Comparison of ENCODE assay signal across 18 cellular contexts in genomic region chr7:36620166-36620708, GRCh38.
"Had no signal": no experiment of that assay in that cellular context is flagged by ENCODE, and none has a peak within 500 bp of the region (broad histone marks: within the 10 kb centered on the region; RNA-seq: fewer than 3 reads in every experiment).

No MANE protein-coding gene starts in this region.

- H3K36me3 Mint-ChIP-seq: mesothelial cell of epicardium, naive B cell, WTC11 had no signal

- H3K27ac ChIP-seq: testis had no signal

- H3K9me3 Mint-ChIP-seq: activated naive CD4-positive, alpha-beta T cell treated with anti-CD3 and anti-CD28 coated beads, Interleukin-2, amount 50 U/mL, for 24 hours; mesothelial cell of epicardium; naive B cell; T-helper 1 cell treated with Interleukin-12 subunit alpha and Interleukin-12 subunit beta and Interleukin-4 antibody, amounts not matched to agents 30 μg/mL and 1 μg/mL, for 36 hours; WTC11 had no signal

- H3K9me3 ChIP-seq: body of pancreas, spleen, testis had no signal

- DNase-seq: activated CD4-positive, alpha-beta T cell treated with anti-CD3 and anti-CD28 coated beads for 48 hours; amniotic stem cell; body of pancreas; cerebellar nuclear complex; dermis blood vessel endothelial cell; hippocampal formation; kidney glomerular epithelial cell; naive B cell; right cardiac atrium; spleen; stimulated activated CD4-positive, alpha-beta T cell treated with anti-CD3 and anti-CD28 coated beads, Interleukin-1b, Interleukin-23, amount 100 ng/mL, for 48 hours; stimulated activated naive CD4-positive, alpha-beta T cell treated with Interleukin-2 at 50 U/mL for 16 hours; testis had no signal

- ATAC-seq: body of pancreas, esophagus mucosa, right cardiac atrium, WTC11 had no signal

- H3K27ac Mint-ChIP-seq: activated naive CD4-positive, alpha-beta T cell treated with anti-CD3 and anti-CD28 coated beads, Interleukin-2, amount 50 U/mL, for 24 hours; mesothelial cell of epicardium; T-helper 1 cell treated with Interleukin-12 subunit alpha and Interleukin-12 subunit beta and Interleukin-4 antibody, amounts not matched to agents 30 μg/mL and 1 μg/mL, for 36 hours; WTC11 had no signal

- H3K4me3 ChIP-seq: body of pancreas, spleen, testis had no signal

- H3K27me3 Mint-ChIP-seq: activated naive CD4-positive, alpha-beta T cell treated with anti-CD3 and anti-CD28 coated beads, Interleukin-2, amount 50 U/mL, for 24 hours; naive B cell had no signal

- H3K27me3 ChIP-seq: body of pancreas, spleen, testis had no signal

- H3K4me3 Mint-ChIP-seq: activated naive CD4-positive, alpha-beta T cell treated with anti-CD3 and anti-CD28 coated beads, Interleukin-2, amount 50 U/mL, for 24 hours; mesothelial cell of epicardium; T-helper 1 cell treated with Interleukin-12 subunit alpha and Interleukin-12 subunit beta and Interleukin-4 antibody, amounts not matched to agents 30 μg/mL and 1 μg/mL, for 36 hours; WTC11 had no signal

- H3K4me1 ChIP-seq: testis had no signal
